22 cellular contexts compared by ENCODE assay signal in the genomic region with DNA sequence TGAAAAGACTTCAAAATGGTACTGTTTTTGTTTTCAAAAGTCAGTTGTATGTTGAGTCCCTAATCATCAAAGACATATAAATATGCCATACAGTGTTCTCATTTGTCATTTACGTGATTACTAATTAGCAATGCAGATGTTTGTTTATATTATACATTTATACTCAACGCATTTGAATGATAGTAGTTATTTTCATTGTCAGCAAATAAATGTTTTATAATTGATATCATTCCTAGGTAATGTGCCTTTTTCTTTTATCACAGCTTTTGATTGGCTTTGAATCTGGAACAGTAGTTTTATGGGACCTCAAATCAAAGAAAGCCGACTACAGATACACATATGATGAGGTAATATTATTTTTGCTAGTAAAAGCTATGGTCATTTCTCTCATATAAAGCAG.
DNase-seq lines count a peak whose midpoint lies in the region; ATAC-seq, FAIRE-seq and TF ChIP-seq lines count a peak whose summit lies in the region.
"Had no signal": no experiment of that assay in that cellular context is flagged by ENCODE, and none has a peak within 500 bp of the region (broad histone marks: within the 10 kb centered on the region; RNA-seq: fewer than 3 reads in every experiment).

No MANE protein-coding gene starts in this region.

- H3K14ac ChIP-seq in IMR-90 (replicated peaks; ENCODE audit: low read depth, low read length) = no peak overlapping the region

- BruUV-seq in HepG2 (replicated peaks; lab: Mats Ljungman, UMichigan) = no TSS peak
- BruUV-seq in IMR-90 (replicated peaks; lab: Mats Ljungman, UMichigan) = no TSS peak

- POLR2A ChIA-PET in HepG2 (lab: Yijun Ruan, JAX) (no interaction called here), IMR-90 (lab: Charles Lee; ENCODE audit: unreplicated experiment) (no interaction called here)

- H2BK20ac ChIP-seq in IMR-90 (ENCODE audit: low read depth, low read length) = no peak overlapping the region

- no peaks in the 10 kb centered on the region for H3K9me3 ChIP-seq in HepG2 (ENCODE audit: low read length)
- no peaks in the 10 kb centered on the region for H3K9me3 ChIP-seq in right lobe of liver
- H3K9me3 ChIP-seq in IMR-90 (ENCODE audit: control insufficient read depth, insufficient read depth, low read length) = no peaks in the 10 kb centered on the region
- H3K9me3 ChIP-seq in pancreas = no peaks in the 10 kb centered on the region
- H3K9me3 ChIP-seq: BLaER1 treated with 17β-estradiol and CSF1 and Interleukin-3, amounts not matched to agents 10 nM and 100 nM; Caco-2 had no signal

- H4K8ac ChIP-seq in IMR-90 (ENCODE audit: low read depth in 2 of 2, low read length in 2 of 2) = no peak overlapping the region

- DNase-seq in HepG2 (ENCODE audit: low spot score) = no peak
- DNase-seq in right lobe of liver = no peak
- no peak for DNase-seq in IMR-90
- DNase-seq in pancreas = no peak
- no peak for DNase-seq in NCI-H774 (lab: John Stamatoyannopoulos, UW)
- DNase-seq: 8988T; AML-193; Caco-2; Calu3; CD4-positive, alpha-beta T cell; CD8-positive, alpha-beta T cell; DMS79 treated with DMSO at 0.1 percent for 48 hours; GF-D8 had no signal

- H4K20me1 ChIP-seq in HepG2 (ENCODE audit: insufficient read depth, low read length) (no peaks in the 10 kb centered on the region), IMR-90 (ENCODE audit: insufficient read depth, low read length) (no peaks in the 10 kb centered on the region)
- H4K20me1 ChIP-seq: BLaER1 treated with 17β-estradiol and CSF1 and Interleukin-3, amounts not matched to agents 10 nM and 100 nM had no signal

- H3K36me3 ChIP-seq in HepG2 (replicated peaks in 1 of 2; ENCODE audit: control insufficient read depth in 1 of 2, insufficient read depth in 2 of 2, low read length in 2 of 2) (peaks cover 1 to 4% of the 10 kb centered on the region in 2 experiments; a peak in 3 of 5 replicates), right lobe of liver (no peaks in the 10 kb centered on the region), IMR-90 (ENCODE audit: control insufficient read depth, insufficient read depth, low read length) (peaks cover 11% of the 10 kb centered on the region), pancreas (peaks cover 0 to 19% (median 0%) of the 10 kb centered on the region in 3 donors)

- H3K4ac ChIP-seq in IMR-90 (ENCODE audit: low read depth, low read length) = no peak overlapping the region

- no peak overlapping the region for H2BK120ac ChIP-seq in IMR-90 (ENCODE audit: low read depth, low read length)

- H4K5ac ChIP-seq in IMR-90 (ENCODE audit: low read depth, low read length) = no peak overlapping the region

- no peaks in the 10 kb centered on the region for H3K4me1 ChIP-seq in HepG2 (ENCODE audit: insufficient read depth, low read length)
- no peaks in the 10 kb centered on the region for H3K4me1 ChIP-seq in right lobe of liver
- no peaks in the 10 kb centered on the region; the same call in none of the 2 replicates for H3K4me1 ChIP-seq in IMR-90 (ENCODE audit: control insufficient read depth, insufficient read depth, low read length)
- H3K4me1 ChIP-seq in pancreas = peaks cover 0 to 8% (median 3%) of the 10 kb centered on the region in 3 donors
- H3K4me1 ChIP-seq: BLaER1 treated with 17β-estradiol and CSF1 and Interleukin-3, amounts not matched to agents 10 nM and 100 nM; Caco-2 had no signal

- no peak overlapping the region for H2BK15ac ChIP-seq in IMR-90 (ENCODE audit: low read depth, low read length)

- in situ Hi-C loops in HepG2 (cut with HindIII; ENCODE audit: extremely low pct_ligation_motif_present, low pct_unique_long_range_greater_than_20kb) (no loop called here), IMR-90 (cut with MboI; ENCODE audit: low sequenced_read_pairs) (no loop called here)

- H2AFZ ChIP-seq in HepG2 (ENCODE audit: low read length) (no peak overlapping the region), IMR-90 (replicated peaks; ENCODE audit: low read length, poor library complexity) (no peak overlapping the region)

- TF ChIP-seq EP300 in HepG2 (IDR thresholded peaks at IDR 0.05; ENCODE audit: low read depth in 2 of 2, low read length in 2 of 2) (no peak), HepG2 (CRISPR knock-in tag; IDR thresholded peaks at IDR 0.05; ENCODE audit: borderline replicate concordance) (no peak)

- FAIRE-seq in HepG2 (lab: Jason Lieb, UNC) = no peak
- FAIRE-seq in pancreas (lab: Jason Lieb, UNC) = peak; percentile 60
- FAIRE-seq: A204.1, D721Med, G401.6, GM12891, GM19239 had no signal

- no peak overlapping the region for H3K23ac ChIP-seq in IMR-90 (ENCODE audit: low read depth, low read length)

- TF ChIP-seq RAD21 in HepG2 (CRISPR knock-in tag; IDR thresholded peaks at IDR 0.05) = no peak
- TF ChIP-seq RAD21 in IMR-90 (IDR thresholded peaks at IDR 0.05; ENCODE audit: low read length) = no peak

- no peaks in the 10 kb centered on the region for H3K27me3 ChIP-seq in HepG2 (ENCODE audit: control insufficient read depth in 1 of 2, insufficient read depth in 2 of 2, low read length in 2 of 2)
- no peaks in the 10 kb centered on the region for H3K27me3 ChIP-seq in right lobe of liver
- H3K27me3 ChIP-seq in IMR-90 (ENCODE audit: control insufficient read depth, insufficient read depth, low read length) = no peaks in the 10 kb centered on the region
- no peaks in the 10 kb centered on the region for H3K27me3 ChIP-seq in pancreas
- H3K27me3 ChIP-seq: BLaER1 treated with 17β-estradiol and CSF1 and Interleukin-3, amounts not matched to agents 10 nM and 100 nM had no signal

- peaks cover 0 to 5% of the 10 kb centered on the region in 2 experiments; a peak in 2 of 4 replicates for H3K79me1 ChIP-seq in IMR-90 (ENCODE audit: low read depth in 1 of 2, low read length in 2 of 2)

- intact Hi-C loops in HepG2 (cut with micrococcal nuclease; ENCODE audit: unreplicated experiment) (no loop called here), right lobe of liver (cut with DNase I) (no loop called here), IMR-90 (cut with micrococcal nuclease) (no loop called here), pancreas (cut with DNase I) (no loop called here)

- CTCF ChIA-PET in HepG2 (lab: Yijun Ruan, JAX; ENCODE audit: low intra/inter-chr PET ratio, low total read pairs) (no interaction called here), IMR-90 (lab: Yijun Ruan, JAX) (no interaction called here)

- no peak overlapping the region for H2BK5ac ChIP-seq in IMR-90 (ENCODE audit: low read depth, low read length, poor library complexity, severe bottlenecking)

- H3K27ac ChIP-seq in HepG2 (ENCODE audit: extremely low read length, insufficient read depth, low read length) (no peak overlapping the region), right lobe of liver (no peak overlapping the region), IMR-90 (ENCODE audit: insufficient read depth, low read length) (no peak overlapping the region), pancreas (no peak overlapping the region)
- H3K27ac ChIP-seq: BLaER1 treated with 17β-estradiol and CSF1 and Interleukin-3, amounts not matched to agents 10 nM and 100 nM; C4-2B had no signal

- H3K18ac ChIP-seq in IMR-90 (ENCODE audit: low read depth, low read length) = no peak overlapping the region

- no peak for ATAC-seq in HepG2
- no peak for ATAC-seq in right lobe of liver
- ATAC-seq in IMR-90 (ENCODE audit: low read depth) = no peak
- ATAC-seq in pancreas = no peak
- ATAC-seq in GM19463 (IDR thresholded peaks at IDR 0.05; ENCODE audit: unreplicated experiment) = no peak
- ATAC-seq in HG02981 (IDR thresholded peaks at IDR 0.05; ENCODE audit: unreplicated experiment) = no peak
- ATAC-seq: CD8-positive, alpha-beta T cell had no signal

- H2AK9ac ChIP-seq in IMR-90 (replicated peaks; ENCODE audit: low read depth, low read length, poor library complexity) = no peak overlapping the region

- no peak overlapping the region for H3K56ac ChIP-seq in IMR-90 (ENCODE audit: extremely low read depth, insufficient read depth, low read length)

- no peaks in the 10 kb centered on the region for H3K79me2 ChIP-seq in HepG2 (ENCODE audit: insufficient read depth, low read length)

- no peak overlapping the region for H2AK5ac ChIP-seq in IMR-90 (ENCODE audit: low read depth, low read length)

- no peaks in the 10 kb centered on the region for H3K9me1 ChIP-seq in IMR-90 (ENCODE audit: insufficient read depth, low read length)

- H3K9ac ChIP-seq in HepG2 (ENCODE audit: insufficient read depth, low read depth, low read length) (no peak overlapping the region), IMR-90 (ENCODE audit: low read depth, low read length) (no peak overlapping the region)
- H3K9ac ChIP-seq: BLaER1 treated with 17β-estradiol and CSF1 and Interleukin-3, amounts not matched to agents 10 nM and 100 nM had no signal

- dilution Hi-C loops in IMR-90 (cut with HindIII; ENCODE audit: low sequenced_read_pairs, unreplicated experiment) = no loop called here

- H3K4me3 ChIP-seq in HepG2 (replicated peaks in 1 of 3; ENCODE audit: insufficient read depth in 1 of 3, low read depth in 2 of 3, low read length in 3 of 3) (no peak overlapping the region), right lobe of liver (no peak overlapping the region), IMR-90 (ENCODE audit: insufficient read depth, low read depth, low read length) (no peak overlapping the region), pancreas (no peak overlapping the region)
- H3K4me3 ChIP-seq: BLaER1 treated with 17β-estradiol and CSF1 and Interleukin-3, amounts not matched to agents 10 nM and 100 nM had no signal

- WGBS in HepG2 (ENCODE audit: low lambda C conversion rate) = 94% methylated on average over 3 of the region's 3 CpGs
- 87% methylated on average over 3 of the region's 3 CpGs for WGBS in right lobe of liver (ENCODE audit: insufficient coverage, low coverage, low lambda C conversion rate, missing lambda C conversion rate)
- no CpG with 5 or more reads among the region's 3 CpGs for WGBS in IMR-90 (ENCODE audit: extremely low coverage in 2 of 2, insufficient read length in 1 of 2), 2 experiments
- 86 to 87% methylated on average over 3 of the region's 3 CpGs for WGBS in pancreas, 2 donors

- TF ChIP-seq CTCF in HepG2 (CRISPR knock-in tag; IDR thresholded peaks at IDR 0.05) (no peak), right lobe of liver (IDR thresholded peaks at IDR 0.05) (no peak), IMR-90 (conservative IDR thresholded peaks at IDR 0.05; ENCODE audit: low read depth, low read length) (no peak), pancreas (IDR thresholded peaks at IDR 0.05) (no peak)

- TF ChIP-seq POLR2A in HepG2 (IDR thresholded peaks at IDR 0.05; ENCODE audit: insufficient read depth in 1 of 2, low read depth in 2 of 2, low read length in 2 of 2) = no peak
- no peak for TF ChIP-seq POLR2A in right lobe of liver (IDR thresholded peaks at IDR 0.05)
- no peak for TF ChIP-seq POLR2A in IMR-90 (IDR thresholded peaks at IDR 0.05; ENCODE audit: low read depth, low read length)

- H3K4me2 ChIP-seq in HepG2 (ENCODE audit: low read depth, low read length) = no peak overlapping the region
- no peak overlapping the region for H3K4me2 ChIP-seq in IMR-90 (ENCODE audit: low read depth, low read length)
- H3K4me2 ChIP-seq: BLaER1 treated with 17β-estradiol and CSF1 and Interleukin-3, amounts not matched to agents 10 nM and 100 nM had no signal

- no peak overlapping the region for H4K91ac ChIP-seq in IMR-90 (ENCODE audit: insufficient read depth, low read depth, low read length)

TF ChIP-seq in HepG2, 621 proteins besides CTCF, POLR2A, EP300 and RAD21 (continues in another document):
- TF ChIP-seq HMG20A (CRISPR knock-in tag; IDR thresholded peaks at IDR 0.05; ENCODE audit: borderline replicate concordance) = no peak

TF ChIP-seq in IMR-90, 13 proteins besides CTCF, POLR2A, EP300 and RAD21 (continues in another document):
- no peak for TF ChIP-seq RCOR1 (IDR thresholded peaks at IDR 0.05; ENCODE audit: insufficient replicate concordance, low read length)
